Comparison of ENCODE assay signal across 8 cellular contexts in genomic region chr17:4703330-4703691, GRCh38. TPM values are rescaled to one million over a fixed set of nuclear protein-coding genes. Genes with fewer than 3 reads are reported as not detected.
DNase-seq lines count a peak whose midpoint lies in the region; TF ChIP-seq lines count a peak whose summit lies in the region.

No MANE protein-coding gene starts in this region.

- H3K36me3 ChIP-seq in DOHH2 (ENCODE audit: control insufficient read depth, low read length) (peaks cover 36% of the 10 kb centered on the region), esophagus muscularis mucosa (no peaks in the 10 kb centered on the region), parathyroid adenoma (ENCODE audit: control insufficient read depth, insufficient read depth, low read length) (no peaks in the 10 kb centered on the region)

- DNase-seq in RKO (ENCODE audit: low spot score), result peak; percentile 42
- DNase-seq in esophagus muscularis mucosa (ENCODE audit: extremely low spot score), result no peak
- DNase-seq in NK-92 treated with Interleukin-12 subunit alpha and Interleukin-12 subunit beta, amount 100 ng/mL, for 24 hours (lab: John Stamatoyannopoulos, UW), result no peak
- no peak for DNase-seq in NCI-H2227 treated with DMSO at 0.1 percent for 48 hours (lab: John Stamatoyannopoulos, UW)
- DNase-seq in KG1 (lab: John Stamatoyannopoulos, UW), result no peak
- DNase-seq in stimulated activated CD4-positive, alpha-beta T cell treated with anti-CD3 and anti-CD28 coated beads, Interleukin-12 subunit alpha, Interleukin-12 subunit beta, amount 100 ng/mL, for 4 hours, result no peak

- peak overlapping the region; percentile 97 for H2AFZ ChIP-seq in parathyroid adenoma

- TF ChIP-seq POLR2A in esophagus muscularis mucosa (IDR thresholded peaks at IDR 0.05; ENCODE audit: low read depth), result no peak

- TF ChIP-seq EP300 in esophagus muscularis mucosa (IDR thresholded peaks at IDR 0.05), result no peak

- 7% methylated on average over 15 of the region's 15 CpGs for WGBS in esophagus muscularis mucosa

- H3K27ac ChIP-seq in DOHH2 (ENCODE audit: low read depth, low read length) (peak overlapping the region; percentile 49; the same call in 1 of the 2 replicates), esophagus muscularis mucosa (replicated peaks in 1 of 4) (peak overlapping the region; percentile 83 to 89 (median 85)), parathyroid adenoma (peak overlapping the region; percentile 74)

- intact Hi-C loops in esophagus muscularis mucosa (cut with DNase I), result loop anchor here (10.0 kb wide), 1 partner anchor 181 kb away; no protein-coding TSS in a partner anchor

- H3K79me2 ChIP-seq in DOHH2 (ENCODE audit: control insufficient read depth, low read length) (peaks cover 69% of the 10 kb centered on the region), parathyroid adenoma (peaks cover 21% of the 10 kb centered on the region)

- H3K9me2 ChIP-seq in DOHH2 (replicated peaks; ENCODE audit: control insufficient read depth, low read length), result no peaks in the 10 kb centered on the region

- H3K4me3 ChIP-seq in DOHH2 (ENCODE audit: low read length) (peak overlapping the region; percentile 94), esophagus muscularis mucosa (peak overlapping the region; percentile 80 to 96 (median 84)), parathyroid adenoma (ENCODE audit: low read depth, low read length) (peak overlapping the region; percentile 86)

- TF ChIP-seq CTCF in DOHH2 (IDR thresholded peaks at IDR 0.05; ENCODE audit: low read depth, low read length, poor library complexity, severe bottlenecking), result no peak
- TF ChIP-seq CTCF in esophagus muscularis mucosa (IDR thresholded peaks at IDR 0.05), result no peak
- no peak for TF ChIP-seq CTCF in parathyroid adenoma (IDR thresholded peaks at IDR 0.05)

- H3K4me1 ChIP-seq in DOHH2 (ENCODE audit: control insufficient read depth, low read length), result peaks cover 27% of the 10 kb centered on the region
- H3K4me1 ChIP-seq in esophagus muscularis mucosa, result peaks cover 0 to 33% (median 27%) of the 10 kb centered on the region in 4 donors
- peaks cover 10% of the 10 kb centered on the region for H3K4me1 ChIP-seq in parathyroid adenoma

- H4K20me1 ChIP-seq in DOHH2 (ENCODE audit: control insufficient read depth, insufficient read depth, low read depth, low read length), result no peaks in the 10 kb centered on the region

- H3K27me3 ChIP-seq in DOHH2 (ENCODE audit: control insufficient read depth, low read length) (no peaks in the 10 kb centered on the region), esophagus muscularis mucosa (no peaks in the 10 kb centered on the region), parathyroid adenoma (ENCODE audit: control insufficient read depth, insufficient read depth, low read length) (no peaks in the 10 kb centered on the region)

- peak overlapping the region; percentile 75 for H3K9ac ChIP-seq in parathyroid adenoma

- H3K4me2 ChIP-seq in DOHH2 (ENCODE audit: low read length), result peak overlapping the region; percentile 86
- peak overlapping the region; percentile 88 for H3K4me2 ChIP-seq in parathyroid adenoma (ENCODE audit: low read length)

- peaks cover 6% of the 10 kb centered on the region for H3F3A ChIP-seq in DOHH2 (ENCODE audit: control insufficient read depth, insufficient read depth)

- peaks cover 2% of the 10 kb centered on the region; the same call in 1 of the 2 replicates for H3K9me3 ChIP-seq in DOHH2 (ENCODE audit: control insufficient read depth, insufficient read depth, low read length)
- H3K9me3 ChIP-seq in esophagus muscularis mucosa, result no peaks in the 10 kb centered on the region
- H3K9me3 ChIP-seq in parathyroid adenoma (ENCODE audit: control insufficient read depth, low read length), result no peaks in the 10 kb centered on the region

RNA-seq across cellular contexts. Expression of gene PELP1, which starts 0.6 kb away (rescaled TPM):
- 10 to 100 TPM; 17.0 to 35.0 (median 24.0) TPM for total RNA-seq in esophagus muscularis mucosa

RNA-seq across cellular contexts. Expression of gene ARRB2, which starts 7.1 kb away (rescaled TPM):
- total RNA-seq in esophagus muscularis mucosa, result 10 to 100 TPM; 25.4 to 41.4 (median 31.4) TPM

RNA-seq across cellular contexts. Expression of gene MED11, which starts 27.9 kb away (rescaled TPM):
- 10 to 100 TPM; 23.3 to 36.4 (median 26.6) TPM for total RNA-seq in esophagus muscularis mucosa

RNA-seq across cellular contexts. Expression of gene ZMYND15, which starts 36.3 kb away (rescaled TPM):
- total RNA-seq in esophagus muscularis mucosa, result under 1 TPM in 3 of 4 donors, not detected in 1; 0.23 to 0.50 (median 0.42) TPM

RNA-seq across cellular contexts. Expression of gene CXCL16, which starts 36.4 kb away (rescaled TPM):
- 10 to 100 TPM in 2 of 4 donors, 1 to 10 TPM in 2; 5.8 to 21.7 (median 9.4) TPM for total RNA-seq in esophagus muscularis mucosa
